Comparison of ENCODE assay signal across 13 cellular contexts in genomic region chr19:54681596-54681995, GRCh38. TPM values are rescaled to one million over a fixed set of nuclear protein-coding genes. Genes with fewer than 3 reads are reported as not detected.
"Had no signal": no experiment of that assay in that cellular context is flagged by ENCODE, and none has a peak within 500 bp of the region (broad histone marks: within the 10 kb centered on the region; RNA-seq: fewer than 3 reads in every experiment).

No MANE protein-coding gene starts in this region.

RNA-seq across cellular contexts. Expression of gene LILRB4, which starts 18.8 kb away (rescaled TPM):
- total RNA-seq: activated CD4-positive, alpha-beta memory T cell treated with anti-CD3 and anti-CD28 coated beads for 36 hours; activated CD4-positive, alpha-beta memory T cell treated with anti-CD3 and anti-CD28 coated beads, Interleukin-2, amount 10 ng/mL, durations not matched to agents 7 days and 5 days; activated CD4-positive, alpha-beta T cell treated with anti-CD3 and anti-CD28 coated beads for 36 hours; activated CD4-positive, alpha-beta T cell treated with anti-CD3 and anti-CD28 coated beads, Interleukin-2, amount 10 ng/mL, durations not matched to agents 24 days and 14 days; activated CD4-positive, alpha-beta T cell treated with anti-CD3 and anti-CD28 coated beads, Interleukin-2, amount 10 ng/mL, durations not matched to agents 7 days and 5 days; activated CD8-positive, alpha-beta memory T cell treated with anti-CD3 and anti-CD28 coated beads for 36 hours; activated CD8-positive, alpha-beta memory T cell treated with anti-CD3 and anti-CD28 coated beads, Interleukin-2, amount 10 ng/mL, durations not matched to agents 7 days and 5 days; activated CD8-positive, alpha-beta T cell treated with anti-CD3 and anti-CD28 coated beads for 36 hours; activated CD8-positive, alpha-beta T cell treated with anti-CD3 and anti-CD28 coated beads, Interleukin-2, amount 10 ng/mL, durations not matched to agents 7 days and 5 days; WTC11 had no signal

RNA-seq across cellular contexts. Expression of gene KIR3DL3, which starts 42.6 kb away (rescaled TPM):
- total RNA-seq: activated B cell treated with CpG ODN at 0.5 μM for 24 hours; activated CD4-positive, alpha-beta memory T cell treated with anti-CD3 and anti-CD28 coated beads for 36 hours; activated CD4-positive, alpha-beta memory T cell treated with anti-CD3 and anti-CD28 coated beads, Interleukin-2, amount 10 ng/mL, durations not matched to agents 7 days and 5 days; activated CD4-positive, alpha-beta T cell treated with anti-CD3 and anti-CD28 coated beads for 36 hours; activated CD4-positive, alpha-beta T cell treated with anti-CD3 and anti-CD28 coated beads, Interleukin-2, amount 10 ng/mL, durations not matched to agents 24 days and 14 days; activated CD4-positive, alpha-beta T cell treated with anti-CD3 and anti-CD28 coated beads, Interleukin-2, amount 10 ng/mL, durations not matched to agents 7 days and 5 days; activated CD8-positive, alpha-beta memory T cell treated with anti-CD3 and anti-CD28 coated beads for 36 hours; activated CD8-positive, alpha-beta memory T cell treated with anti-CD3 and anti-CD28 coated beads, Interleukin-2, amount 10 ng/mL, durations not matched to agents 7 days and 5 days; activated CD8-positive, alpha-beta T cell treated with anti-CD3 and anti-CD28 coated beads for 36 hours; T-helper 17 cell; T-helper 2 cell treated with Interferon-gamma antibody and Interleukin-4, amounts not matched to agents 100 ng/mL and 5 ng/mL, for 36 hours; WTC11 had no signal

RNA-seq across cellular contexts. Expression of gene LILRB1, which starts 51.3 kb away (rescaled TPM):
- total RNA-seq: activated CD4-positive, alpha-beta memory T cell treated with anti-CD3 and anti-CD28 coated beads for 36 hours; activated CD4-positive, alpha-beta T cell treated with anti-CD3 and anti-CD28 coated beads for 36 hours; activated CD4-positive, alpha-beta T cell treated with anti-CD3 and anti-CD28 coated beads, Interleukin-2, amount 10 ng/mL, durations not matched to agents 7 days and 5 days; WTC11 had no signal

RNA-seq across cellular contexts. Expression of gene KIR2DL3, which starts 56.7 kb away (rescaled TPM):
- total RNA-seq: activated B cell treated with CpG ODN at 0.5 μM for 24 hours; activated CD4-positive, alpha-beta memory T cell treated with anti-CD3 and anti-CD28 coated beads for 36 hours; activated CD4-positive, alpha-beta memory T cell treated with anti-CD3 and anti-CD28 coated beads, Interleukin-2, amount 10 ng/mL, durations not matched to agents 7 days and 5 days; activated CD4-positive, alpha-beta T cell treated with anti-CD3 and anti-CD28 coated beads for 36 hours; activated CD4-positive, alpha-beta T cell treated with anti-CD3 and anti-CD28 coated beads, Interleukin-2, amount 10 ng/mL, durations not matched to agents 24 days and 14 days; activated CD4-positive, alpha-beta T cell treated with anti-CD3 and anti-CD28 coated beads, Interleukin-2, amount 10 ng/mL, durations not matched to agents 7 days and 5 days; activated CD8-positive, alpha-beta T cell treated with anti-CD3 and anti-CD28 coated beads for 36 hours; T-helper 17 cell; WTC11 had no signal
